Comparison of ENCODE assay signal across 17 cellular contexts in genomic region chr3:43372007-43372754, GRCh38.
"Had no signal": no experiment of that assay in that cellular context is flagged by ENCODE, and none has a peak within 500 bp of the region (broad histone marks: within the 10 kb centered on the region; RNA-seq: fewer than 3 reads in every experiment).

No MANE protein-coding gene starts in this region.

- H3K27ac ChIP-seq: epithelial cell of prostate, gastrocnemius medialis, heart left ventricle, lower lobe of right lung, tibial nerve, uterus had no signal

- H3K36me3 Mint-ChIP-seq: stimulated activated naive B cell treated with anti-CD40 and anti-IgM and Interleukin-4, amounts not matched to agents 10 μg/mL and 1 μg/mL and 100 μg/mL, for 72 hours had no signal

- ATAC-seq: gastrocnemius medialis; lower lobe of right lung; stimulated activated naive B cell treated with anti-CD40 and anti-IgM and Interleukin-4, amounts not matched to agents 10 μg/mL and 1 μg/mL and 100 μg/mL, for 72 hours; T-helper 17 cell had no signal

- H3K4me1 ChIP-seq: lower lobe of right lung, uterus had no signal

- H3K4me1 Mint-ChIP-seq: activated B cell treated with CpG ODN at 0.5 μM for 24 hours; stimulated activated naive B cell treated with anti-CD40 and anti-IgM and Interleukin-4, amounts not matched to agents 10 μg/mL and 1 μg/mL and 100 μg/mL, for 72 hours had no signal

- H3K9me3 Mint-ChIP-seq: activated B cell treated with CpG ODN at 0.5 μM for 24 hours; dendritic cell treated with granulocyte-macrophage colony-stimulating factor and Interleukin-4, amounts not matched to agents 40 ng/mL and 50 ng/mL, for 4 days; stimulated activated naive B cell treated with anti-CD40 and anti-IgM and Interleukin-4, amounts not matched to agents 10 μg/mL and 1 μg/mL and 100 μg/mL, for 72 hours had no signal

- H3K4me3 Mint-ChIP-seq: activated B cell treated with CpG ODN at 0.5 μM for 24 hours; dendritic cell treated with granulocyte-macrophage colony-stimulating factor and Interleukin-4, amounts not matched to agents 40 ng/mL and 50 ng/mL, for 4 days; stimulated activated naive B cell treated with anti-CD40 and anti-IgM and Interleukin-4, amounts not matched to agents 10 μg/mL and 1 μg/mL and 100 μg/mL, for 72 hours; T-helper 17 cell had no signal

- H3K9me3 ChIP-seq: gastrocnemius medialis, heart left ventricle, lower lobe of right lung, SK-N-SH, tibial nerve, uterus had no signal

- H3K27me3 ChIP-seq: gastrocnemius medialis, heart left ventricle, tibial nerve, uterus had no signal

- DNase-seq: activated B cell treated with CpG ODN at 0.5 μM for 24 hours; activated CD4-positive, alpha-beta T cell treated with anti-CD3 and anti-CD28 coated beads for 48 hours; activated CD8-positive, alpha-beta memory T cell treated with anti-CD3 and anti-CD28 coated beads, Interleukin-2, amount 50 U/mL, for 48 hours; activated naive CD4-positive, alpha-beta T cell; effector memory CD4-positive, alpha-beta T cell; gastrocnemius medialis; heart left ventricle; left cardiac atrium; lower lobe of right lung; SK-N-SH; stimulated activated CD4-positive, alpha-beta T cell treated with anti-CD3 and anti-CD28 coated beads, Interleukin-12 subunit alpha, Interleukin-12 subunit beta, amount 100 ng/mL, for 4 hours; stimulated activated naive B cell treated with anti-CD40 and anti-IgM and Interleukin-4, amounts not matched to agents 10 μg/mL and 1 μg/mL and 100 μg/mL, for 72 hours; T-helper 17 cell; uterus had no signal

- H3K27me3 Mint-ChIP-seq: activated B cell treated with CpG ODN at 0.5 μM for 24 hours; dendritic cell treated with granulocyte-macrophage colony-stimulating factor and Interleukin-4, amounts not matched to agents 40 ng/mL and 50 ng/mL, for 4 days; stimulated activated naive B cell treated with anti-CD40 and anti-IgM and Interleukin-4, amounts not matched to agents 10 μg/mL and 1 μg/mL and 100 μg/mL, for 72 hours; T-helper 17 cell had no signal

- H3K27ac Mint-ChIP-seq: activated B cell treated with CpG ODN at 0.5 μM for 24 hours; stimulated activated naive B cell treated with anti-CD40 and anti-IgM and Interleukin-4, amounts not matched to agents 10 μg/mL and 1 μg/mL and 100 μg/mL, for 72 hours; T-helper 17 cell had no signal

- H3K36me3 ChIP-seq: gastrocnemius medialis, heart left ventricle, lower lobe of right lung, uterus had no signal

- H3K4me3 ChIP-seq: gastrocnemius medialis, heart left ventricle, lower lobe of right lung, tibial nerve, uterus had no signal
